1 cellular context compared by ENCODE assay signal in the genomic region with DNA sequence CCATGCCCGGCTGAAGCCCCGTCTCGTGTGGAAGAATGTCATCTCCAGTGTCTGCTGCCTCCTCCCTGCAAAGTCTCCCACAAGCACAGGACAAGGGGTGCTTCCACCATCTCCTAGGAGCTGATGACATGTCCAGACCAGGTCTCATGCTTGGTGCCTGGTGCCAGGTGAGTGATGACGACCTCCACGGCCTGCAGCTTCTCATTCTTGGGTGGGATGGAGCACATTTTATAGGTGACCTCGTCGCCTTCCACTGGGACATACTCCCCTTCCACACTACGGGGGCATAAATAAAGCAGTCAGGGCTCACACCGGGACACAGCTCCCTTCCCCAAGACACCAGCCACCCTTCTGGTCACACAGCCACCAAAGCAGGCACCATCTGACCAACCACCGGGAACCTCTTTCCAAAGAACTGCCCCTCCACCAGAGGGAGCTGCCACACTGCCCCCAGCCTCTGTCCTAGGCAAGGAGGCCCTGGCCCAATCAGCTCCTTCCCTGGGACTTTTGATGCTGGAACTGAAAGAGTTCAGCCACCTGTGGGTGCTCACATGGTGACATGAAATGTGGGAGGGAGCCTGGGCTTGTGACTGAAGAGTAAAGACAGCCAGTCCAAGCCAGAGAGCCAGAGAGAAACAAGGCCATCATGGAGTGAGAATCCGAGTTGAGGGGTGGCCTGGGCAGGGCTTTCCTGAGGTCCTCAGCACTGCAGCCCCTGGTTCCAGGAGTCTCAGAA.
TF ChIP-seq lines count a peak whose summit lies in the region.

No MANE protein-coding gene starts in this region.

TF ChIP-seq in WTC11, 78 proteins besides CTCF, POLR2A, EP300 and RAD21 (continued from another document):
- TF ChIP-seq, protein P1, sequence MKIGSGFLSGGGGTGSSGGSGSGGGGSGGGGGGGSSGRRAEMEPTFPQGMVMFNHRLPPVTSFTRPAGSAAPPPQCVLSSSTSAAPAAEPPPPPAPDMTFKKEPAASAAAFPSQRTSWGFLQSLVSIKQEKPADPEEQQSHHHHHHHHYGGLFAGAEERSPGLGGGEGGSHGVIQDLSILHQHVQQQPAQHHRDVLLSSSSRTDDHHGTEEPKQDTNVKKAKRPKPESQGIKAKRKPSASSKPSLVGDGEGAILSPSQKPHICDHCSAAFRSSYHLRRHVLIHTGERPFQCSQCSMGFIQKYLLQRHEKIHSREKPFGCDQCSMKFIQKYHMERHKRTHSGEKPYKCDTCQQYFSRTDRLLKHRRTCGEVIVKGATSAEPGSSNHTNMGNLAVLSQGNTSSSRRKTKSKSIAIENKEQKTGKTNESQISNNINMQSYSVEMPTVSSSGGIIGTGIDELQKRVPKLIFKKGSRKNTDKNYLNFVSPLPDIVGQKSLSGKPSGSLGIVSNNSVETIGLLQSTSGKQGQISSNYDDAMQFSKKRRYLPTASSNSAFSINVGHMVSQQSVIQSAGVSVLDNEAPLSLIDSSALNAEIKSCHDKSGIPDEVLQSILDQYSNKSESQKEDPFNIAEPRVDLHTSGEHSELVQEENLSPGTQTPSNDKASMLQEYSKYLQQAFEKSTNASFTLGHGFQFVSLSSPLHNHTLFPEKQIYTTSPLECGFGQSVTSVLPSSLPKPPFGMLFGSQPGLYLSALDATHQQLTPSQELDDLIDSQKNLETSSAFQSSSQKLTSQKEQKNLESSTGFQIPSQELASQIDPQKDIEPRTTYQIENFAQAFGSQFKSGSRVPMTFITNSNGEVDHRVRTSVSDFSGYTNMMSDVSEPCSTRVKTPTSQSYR (CRISPR knock-in tag; IDR thresholded peaks at IDR 0.05), result no peak
- TF ChIP-seq, protein P2, sequence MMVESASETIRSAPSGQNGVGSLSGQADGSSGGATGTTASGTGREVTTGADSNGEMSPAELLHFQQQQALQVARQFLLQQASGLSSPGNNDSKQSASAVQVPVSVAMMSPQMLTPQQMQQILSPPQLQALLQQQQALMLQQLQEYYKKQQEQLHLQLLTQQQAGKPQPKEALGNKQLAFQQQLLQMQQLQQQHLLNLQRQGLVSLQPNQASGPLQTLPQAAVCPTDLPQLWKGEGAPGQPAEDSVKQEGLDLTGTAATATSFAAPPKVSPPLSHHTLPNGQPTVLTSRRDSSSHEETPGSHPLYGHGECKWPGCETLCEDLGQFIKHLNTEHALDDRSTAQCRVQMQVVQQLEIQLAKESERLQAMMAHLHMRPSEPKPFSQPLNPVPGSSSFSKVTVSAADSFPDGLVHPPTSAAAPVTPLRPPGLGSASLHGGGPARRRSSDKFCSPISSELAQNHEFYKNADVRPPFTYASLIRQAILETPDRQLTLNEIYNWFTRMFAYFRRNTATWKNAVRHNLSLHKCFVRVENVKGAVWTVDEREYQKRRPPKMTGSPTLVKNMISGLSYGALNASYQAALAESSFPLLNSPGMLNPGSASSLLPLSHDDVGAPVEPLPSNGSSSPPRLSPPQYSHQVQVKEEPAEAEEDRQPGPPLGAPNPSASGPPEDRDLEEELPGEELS (CRISPR knock-in tag; IDR thresholded peaks at IDR 0.05), result no peak
- TF ChIP-seq, protein P3, sequence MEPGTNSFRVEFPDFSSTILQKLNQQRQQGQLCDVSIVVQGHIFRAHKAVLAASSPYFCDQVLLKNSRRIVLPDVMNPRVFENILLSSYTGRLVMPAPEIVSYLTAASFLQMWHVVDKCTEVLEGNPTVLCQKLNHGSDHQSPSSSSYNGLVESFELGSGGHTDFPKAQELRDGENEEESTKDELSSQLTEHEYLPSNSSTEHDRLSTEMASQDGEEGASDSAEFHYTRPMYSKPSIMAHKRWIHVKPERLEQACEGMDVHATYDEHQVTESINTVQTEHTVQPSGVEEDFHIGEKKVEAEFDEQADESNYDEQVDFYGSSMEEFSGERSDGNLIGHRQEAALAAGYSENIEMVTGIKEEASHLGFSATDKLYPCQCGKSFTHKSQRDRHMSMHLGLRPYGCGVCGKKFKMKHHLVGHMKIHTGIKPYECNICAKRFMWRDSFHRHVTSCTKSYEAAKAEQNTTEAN (CRISPR knock-in tag; IDR thresholded peaks at IDR 0.05), result no peak
- TF ChIP-seq ATF1 (CRISPR knock-in tag; IDR thresholded peaks at IDR 0.05) (no peak), ZNF396 (CRISPR knock-in tag; IDR thresholded peaks at IDR 0.05; ENCODE audit: borderline replicate concordance) (no peak), MYBL2 (CRISPR knock-in tag; IDR thresholded peaks at IDR 0.05) (no peak)
